14 cellular contexts compared by ENCODE assay signal in the genomic region with DNA sequence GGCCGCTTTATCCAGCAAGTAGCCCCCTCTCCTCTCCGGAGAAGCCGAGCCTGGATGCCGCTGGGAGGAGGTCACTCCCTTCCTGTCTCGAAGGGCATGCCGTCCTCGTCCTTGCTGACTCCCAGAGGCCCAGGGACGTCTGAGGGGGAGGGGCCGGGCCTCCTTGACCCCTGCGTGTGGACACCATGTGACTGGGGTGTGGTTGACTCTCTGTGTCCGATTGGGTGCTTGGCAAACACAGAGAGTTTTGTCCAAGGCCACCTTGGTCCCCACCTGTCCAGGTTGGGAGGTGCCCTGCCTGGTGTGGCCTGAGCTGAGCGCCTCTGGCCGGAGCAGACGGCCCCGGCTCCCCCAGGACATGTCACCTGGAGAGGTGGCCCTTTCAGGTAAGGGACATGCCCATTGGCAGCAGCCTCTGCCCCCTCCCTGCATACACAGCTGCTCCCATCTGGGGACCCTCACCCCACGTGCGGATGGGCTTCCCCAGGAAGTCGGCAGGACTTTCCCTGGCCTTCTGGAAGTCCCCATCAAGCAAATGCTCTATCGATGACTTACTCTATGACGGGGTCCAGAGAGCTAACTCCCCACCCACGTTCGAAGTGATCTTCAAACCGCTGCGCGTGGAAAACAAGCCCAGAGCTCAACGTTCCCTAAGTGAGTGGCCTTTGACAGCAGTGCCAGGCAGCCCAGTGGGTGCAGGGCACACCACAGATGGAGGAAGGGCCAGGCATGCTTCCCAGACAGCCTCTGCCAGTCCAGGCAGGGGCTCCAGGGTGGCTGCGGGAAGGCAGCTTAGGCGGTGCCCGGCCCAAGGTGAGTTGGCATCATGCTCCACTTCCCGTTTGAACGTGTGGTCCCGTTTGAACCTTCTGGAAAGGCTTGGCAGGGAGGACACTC. TPM values are rescaled to one million over a fixed set of nuclear protein-coding genes. Genes with fewer than 3 reads are reported as not detected.
DNase-seq lines count a peak whose midpoint lies in the region; ATAC-seq and TF ChIP-seq lines count a peak whose summit lies in the region.
"Had no signal": no experiment of that assay in that cellular context is flagged by ENCODE, and none has a peak within 500 bp of the region (broad histone marks: within the 10 kb centered on the region; RNA-seq: fewer than 3 reads in every experiment).

A gene (plus strand): TSS at position 634 of the 897 bp plus-strand sequence. CDS start 1,912 bp downstream, outside the sequence.

- H3K4me3 ChIP-seq in GM12865 (ENCODE audit: low read depth, low read length), result peak within 1 kb of the TSS; percentile 63
- H3K4me3 ChIP-seq in smooth muscle cell, result no peak within 1 kb of the TSS
- H3K4me3 ChIP-seq in psoas muscle, result no peak within 1 kb of the TSS
- no peak within 1 kb of the TSS for H3K4me3 ChIP-seq in aorta (ENCODE audit: low read length in 2 of 2)

- H3K9me3 ChIP-seq in smooth muscle cell (replicated peaks; ENCODE audit: low read depth) (no peaks in the 10 kb centered on the region), psoas muscle (no peaks in the 10 kb centered on the region), aorta (ENCODE audit: control insufficient read depth, low read length) (no peaks in the 10 kb centered on the region)

- H3K4me1 ChIP-seq in smooth muscle cell (ENCODE audit: low read depth) (peaks cover 24% of the 10 kb centered on the region), psoas muscle (no peaks in the 10 kb centered on the region), aorta (ENCODE audit: control insufficient read depth in 1 of 2, insufficient read depth in 2 of 2, low read length in 2 of 2) (no peaks in the 10 kb centered on the region)

- peaks cover 5% of the 10 kb centered on the region for H3K9me3 Mint-ChIP-seq in HFFc6
- H3K9me3 Mint-ChIP-seq: natural killer cell had no signal

- H3K27ac ChIP-seq in smooth muscle cell (ENCODE audit: low read depth) (peak within 1 kb of the TSS; percentile 62), psoas muscle (no peak within 1 kb of the TSS), aorta (ENCODE audit: low read depth in 1 of 2, low read length in 2 of 2) (no peak within 1 kb of the TSS)
- H3K27ac ChIP-seq: KMS-11 had no signal

- H3K27me3 Mint-ChIP-seq in HFFc6 (ENCODE audit: insufficient read depth), result peaks cover 7% of the 10 kb centered on the region

- intact Hi-C loops in psoas muscle (cut with DNase I) (no loop called here), aorta (cut with DNase I) (no loop called here)

- peaks cover 3% of the 10 kb centered on the region; the same call in 1 of the 2 replicates for H3K36me3 Mint-ChIP-seq in HFFc6 (ENCODE audit: low read depth)
- H3K36me3 Mint-ChIP-seq: natural killer cell had no signal

- H3K4me1 Mint-ChIP-seq in HFFc6 (ENCODE audit: low read depth), result peaks cover 14% of the 10 kb centered on the region
- H3K4me1 Mint-ChIP-seq: natural killer cell had no signal

- H3K79me2 ChIP-seq in smooth muscle cell (ENCODE audit: low read depth), result no peaks in the 10 kb centered on the region

- H3K27me3 ChIP-seq in smooth muscle cell (ENCODE audit: low read depth) (no peaks in the 10 kb centered on the region), psoas muscle (ENCODE audit: insufficient read depth in 3 of 3, low read length in 2 of 3) (peaks cover 0 to 18% (median 10%) of the 10 kb centered on the region in 3 donors), aorta (ENCODE audit: control insufficient read depth in 1 of 2, insufficient read depth in 2 of 2, low read length in 1 of 2) (no peaks in the 10 kb centered on the region)

- no peak within 1 kb of the TSS for H2AFZ ChIP-seq in smooth muscle cell (ENCODE audit: low read depth)

- peak within 1 kb of the TSS; percentile 31; the same call in 1 of the 2 replicates for H3K27ac Mint-ChIP-seq in HFFc6
- H3K27ac Mint-ChIP-seq: natural killer cell had no signal

- WGBS in smooth muscle cell (ENCODE audit: low lambda C conversion rate), result 74% methylated on average over 32 of the region's 32 CpGs
- WGBS in psoas muscle, 3 donors, result 57 to 67% (median 65%) methylated on average over 32 of the region's 32 CpGs
- 89 to 93% methylated on average over 32 of the region's 32 CpGs for WGBS in aorta, 2 donors

- peak within 1 kb of the TSS; percentile 58 for H3K4me2 ChIP-seq in smooth muscle cell
- H3K4me2 ChIP-seq: KMS-11 had no signal

- no peaks in the 10 kb centered on the region for H3K36me3 ChIP-seq in smooth muscle cell (ENCODE audit: low read depth)
- H3K36me3 ChIP-seq in psoas muscle (ENCODE audit: insufficient read depth in 1 of 2, low read depth in 1 of 2), result no peaks in the 10 kb centered on the region
- H3K36me3 ChIP-seq in aorta (ENCODE audit: control insufficient read depth in 1 of 2, insufficient read depth in 2 of 2, low read length in 1 of 2), result no peaks in the 10 kb centered on the region

- no peaks in the 10 kb centered on the region for H3F3A ChIP-seq in smooth muscle cell (ENCODE audit: low read depth)

- H3K4me3 Mint-ChIP-seq in HFFc6, result no peak within 1 kb of the TSS
- H3K4me3 Mint-ChIP-seq: natural killer cell had no signal

- no peak within 1 kb of the TSS for H3K9ac ChIP-seq in smooth muscle cell (ENCODE audit: low read depth)
- H3K9ac ChIP-seq: KMS-11 had no signal

- ATAC-seq in esophagus mucosa (peak; percentile 57), psoas muscle (no peak), aorta (ENCODE audit: low FRiP score) (no peak), GM18502 (IDR thresholded peaks at IDR 0.05; ENCODE audit: poor library complexity, unreplicated experiment) (no peak)
- ATAC-seq: natural killer cell had no signal

- TF ChIP-seq CTCF in GM12865 (IDR thresholded peaks at IDR 0.05; ENCODE audit: insufficient read depth, low read depth, low read length, missing control alignments) (no peak), HFFc6 (IDR thresholded peaks at IDR 0.05) (no peak), smooth muscle cell (IDR thresholded peaks at IDR 0.05; ENCODE audit: borderline replicate concordance, insufficient read depth, poor library complexity, severe bottlenecking) (no peak), psoas muscle (IDR thresholded peaks at IDR 0.05) (no peak)

- H4K20me1 ChIP-seq in smooth muscle cell (ENCODE audit: low read depth), result no peaks in the 10 kb centered on the region

- DNase-seq in GM12865 (ENCODE audit: low read depth) (peak; percentile 70), HFFc6 (no peak), smooth muscle cell (lab: John Stamatoyannopoulos, UW; ENCODE audit: unreplicated experiment) (no peak), psoas muscle (no peak), aorta (no peak)
- no peak for DNase-seq in stimulated activated naive CD4-positive, alpha-beta T cell (lab: John Stamatoyannopoulos, UW)
- DNase-seq: activated CD8-positive, alpha-beta memory T cell treated with anti-CD3 and anti-CD28 coated beads, Interleukin-2, amount 50 U/mL, for 48 hours; natural killer cell; NCI-H446 had no signal

RNA-seq across cellular contexts. Expression of the gene that starts here (rescaled TPM):
- not detected for total RNA-seq in HFFc6 (2021; fragmentation: NEBNext Ultra II Directional; extraction: Animal tissue kit (Norgen Biotek cat#: 25700))
- total RNA-seq in esophagus mucosa, result 0.16 TPM
- 0.27 and 0.31 TPM in 2 replicates for total RNA-seq in smooth muscle cell
- polyA plus RNA-seq in smooth muscle cell, result 0.79 TPM in 1 of 2 replicates, not detected in the other
- under 1 TPM in 3 of 4 donors, not detected in 1; 0.08 to 0.54 (median 0.34) TPM for total RNA-seq in psoas muscle
- polyA plus RNA-seq in psoas muscle, result under 1 TPM; 0.03 to 0.12 (median 0.05) TPM
- total RNA-seq in aorta, result 1 to 10 TPM; 1.6 to 2.8 TPM
- under 1 TPM in 1 of 2 donors, not detected in 1; 0.56 TPM for polyA plus RNA-seq in aorta
- total RNA-seq: Daoy, dermis microvascular lymphatic vessel endothelial cell had no signal

Comparison
In these comparisons a context has a peak if more than half of its experiments do, and no peak if none do; other contexts are left out.
1. Peak in ATAC-seq in esophagus mucosa; RNA of the gene not detected or under 1 TPM.